7 cellular contexts compared by ENCODE assay signal in genomic region chr5:30494113-30494512, GRCh38.
DNase-seq lines count a peak whose midpoint lies in the region; FAIRE-seq and TF ChIP-seq lines count a peak whose summit lies in the region.
"Not testable (repeated sequence)": the region's sequence is repeated elsewhere in the genome, so short reads cannot be mapped to it uniquely, and the experiment has no call there.

No MANE protein-coding gene starts in this region.

- not testable (repeated sequence) for H3K4ac ChIP-seq in H1 (replicated peaks; ENCODE audit: insufficient read length, low read depth, low read length)

- H2BK120ac ChIP-seq in H1 (replicated peaks; ENCODE audit: low read depth, low read length): not testable (repeated sequence)

- H3K4me3 ChIP-seq in SK-N-SH (ENCODE audit: low read depth in 2 of 2, low read length in 1 of 2); brain microvascular endothelial cell (ENCODE audit: low read depth, low read length); H1 (ENCODE audit: extremely low read depth in 1 of 4, insufficient read depth in 2 of 4, low read depth in 3 of 4, low read length in 4 of 4); retinal pigment epithelial cell (ENCODE audit: low read length): not testable (repeated sequence)

- H2BK12ac ChIP-seq in H1 (ENCODE audit: low read depth, low read length): not testable (repeated sequence)

- not testable (repeated sequence) for H3K23me2 ChIP-seq in H1 (ENCODE audit: low read depth, low read length)

- not testable (repeated sequence) for H3K56ac ChIP-seq in H1 (replicated peaks; ENCODE audit: insufficient read length, low read depth, low read length)

- not testable (repeated sequence) for H3K9ac ChIP-seq in SK-N-SH; H1 (replicated peaks in 1 of 4; ENCODE audit: extremely low read depth in 1 of 4, low read depth in 3 of 4, low read length in 3 of 4)

- not testable (repeated sequence) for H3K27ac ChIP-seq in SK-N-SH (ENCODE audit: low read depth in 2 of 2, low read length in 1 of 2); brain microvascular endothelial cell; H1 (ENCODE audit: low read depth, low read length)

- H2BK15ac ChIP-seq in H1 (ENCODE audit: low read length): not testable (repeated sequence)

- not testable (repeated sequence) for H3K36me3 ChIP-seq in SK-N-SH (replicated peaks in 1 of 2; ENCODE audit: control insufficient read depth in 1 of 2, insufficient read depth in 2 of 2, low read length in 1 of 2); brain microvascular endothelial cell (replicated peaks); H1 (ENCODE audit: control insufficient read depth in 2 of 4, insufficient read depth in 4 of 4, low read length in 3 of 4)

- not testable (repeated sequence) for H4K20me1 ChIP-seq in SK-N-SH (ENCODE audit: insufficient read depth); H1 (replicated peaks in 1 of 2; ENCODE audit: control insufficient read depth in 1 of 2, insufficient read depth in 2 of 2, low read length in 2 of 2)

- not testable (repeated sequence) for H3K36me3 Mint-ChIP-seq in glutamatergic neuron (ENCODE audit: unreplicated experiment)

- in situ Hi-C loops in brain microvascular endothelial cell (cut with HindIII; ENCODE audit: low pct_ligation_motif_present, low sequenced_read_pairs): not testable (repeated sequence)

- H3K4me3 Mint-ChIP-seq in glutamatergic neuron (ENCODE audit: unreplicated experiment): not testable (repeated sequence)

- H2BK5ac ChIP-seq in H1 (ENCODE audit: low read depth, low read length): not testable (repeated sequence)

- H3K23ac ChIP-seq in H1 (ENCODE audit: insufficient read length): not testable (repeated sequence)

- not testable (repeated sequence) for H3K79me1 ChIP-seq in H1 (ENCODE audit: low read depth, low read length)

- not testable (repeated sequence) for FAIRE-seq in H1 (lab: Jason Lieb, UNC)

- TF ChIP-seq POLR2A in H1 (IDR thresholded peaks at IDR 0.05; ENCODE audit: control extremely low read depth in 1 of 2, low read depth in 2 of 2, low read length in 2 of 2): not testable (repeated sequence)

- WGBS in SK-N-SH (ENCODE audit: low lambda C conversion rate): 58% methylated on average over 5 of the region's 7 CpGs
- 79% methylated on average over 5 of the region's 7 CpGs; no CpG with 5 or more reads in 1 of the 2 experiments for WGBS in H1 (ENCODE audit: extremely low coverage in 1 of 2, insufficient coverage in 1 of 2, insufficient read length in 1 of 2, insufficient replicate concordance in 2 of 2, low coverage in 1 of 2, low lambda C conversion rate in 2 of 2, missing lambda C conversion rate in 1 of 2), 2 experiments

- H3K4me1 ChIP-seq in SK-N-SH (ENCODE audit: control insufficient read depth in 1 of 2, insufficient read depth in 2 of 2, low read depth in 1 of 2, low read length in 1 of 2); H1 (replicated peaks in 1 of 4; ENCODE audit: control insufficient read depth in 3 of 4, insufficient read depth in 4 of 4, low read length in 3 of 4): not testable (repeated sequence)

- not testable (repeated sequence) for H3K27ac Mint-ChIP-seq in glutamatergic neuron (ENCODE audit: unreplicated experiment)

- POLR2A ChIA-PET in SK-N-SH (lab: Yijun Ruan, JAX); H1 (lab: Charles Lee; ENCODE audit: partially characterized antibody): not testable (repeated sequence)

- H3K27me3 Mint-ChIP-seq in glutamatergic neuron (ENCODE audit: unreplicated experiment): not testable (repeated sequence)

- H3K14ac ChIP-seq in H1 (ENCODE audit: insufficient read length): not testable (repeated sequence)

- not testable (repeated sequence) for H2AK5ac ChIP-seq in H1 (ENCODE audit: low read depth, low read length)

- not testable (repeated sequence) for H2BK20ac ChIP-seq in H1 (ENCODE audit: low read length)

- H3K9me3 Mint-ChIP-seq in glutamatergic neuron (ENCODE audit: unreplicated experiment): not testable (repeated sequence)

- TF ChIP-seq EP300 in SK-N-SH (IDR thresholded peaks at IDR 0.05; ENCODE audit: borderline replicate concordance in 1 of 2, low read depth in 1 of 2, low read length in 1 of 2); H1 (IDR thresholded peaks at IDR 0.05; ENCODE audit: borderline replicate concordance in 1 of 2, low read depth in 2 of 2, low read length in 2 of 2): not testable (repeated sequence)

- CTCF ChIA-PET in SK-N-SH (lab: Yijun Ruan, JAX); H1 (lab: Charles Lee; ENCODE audit: partially characterized antibody): not testable (repeated sequence)

- DNase-seq in DMS53 (lab: John Stamatoyannopoulos, UW) (peak; percentile 23), NAMALWA (ENCODE audit: low spot score) (peak; percentile 6), brain microvascular endothelial cell (peak; percentile 8), H1 (ENCODE audit: low read depth in 1 of 2, low spot score in 2 of 2) (peak; percentile 5 to 54), glutamatergic neuron (peak; percentile 34)
- not testable (repeated sequence) for DNase-seq in SK-N-SH; retinal pigment epithelial cell (ENCODE audit: low read depth)

- TF ChIP-seq RAD21 in SK-N-SH (IDR thresholded peaks at IDR 0.05; ENCODE audit: low read length): not testable (repeated sequence)
- TF ChIP-seq RAD21 in H1 (IDR thresholded peaks at IDR 0.05 in 1 of 2, conservative IDR thresholded peaks at IDR 0.05 in 1 of 2; ENCODE audit: low read depth in 2 of 2, low read length in 2 of 2): peak in 1 of 2 experiments; percentile 17; a peak in 3 of 4 replicates

- H3K4me2 ChIP-seq in SK-N-SH; H1 (ENCODE audit: insufficient read depth in 1 of 2, low read depth in 2 of 2, low read length in 2 of 2): not testable (repeated sequence)

- H3K9me3 ChIP-seq in SK-N-SH; H1 (ENCODE audit: insufficient read depth in 2 of 2, low read depth in 1 of 2, low read length in 1 of 2): not testable (repeated sequence)

- H3K27me3 ChIP-seq in SK-N-SH (ENCODE audit: insufficient read depth); brain microvascular endothelial cell (replicated peaks); H1 (replicated peaks in 1 of 4; ENCODE audit: control insufficient read depth in 3 of 4, extremely low read depth in 1 of 4, insufficient read depth in 3 of 4, low read length in 3 of 4): not testable (repeated sequence)

- not testable (repeated sequence) for H3F3A ChIP-seq in SK-N-SH (replicated peaks; ENCODE audit: insufficient read depth)

- not testable (repeated sequence) for H4K8ac ChIP-seq in H1 (ENCODE audit: extremely low read depth, insufficient read depth, low read length)

- H4K91ac ChIP-seq in H1 (replicated peaks; ENCODE audit: insufficient read length, low read length): not testable (repeated sequence)

- not testable (repeated sequence) for H3K9me2 ChIP-seq in SK-N-SH

- not testable (repeated sequence) for H3K4me1 Mint-ChIP-seq in glutamatergic neuron (ENCODE audit: low read depth, unreplicated experiment)

- TF ChIP-seq CTCF in SK-N-SH (IDR thresholded peaks at IDR 0.05): peak; percentile 13; the same call in 1 of the 2 replicates
- TF ChIP-seq CTCF in brain microvascular endothelial cell (IDR thresholded peaks at IDR 0.05; ENCODE audit: low read depth, low read length, missing control alignments): peak; percentile 36
- peak in 2 of 3 experiments; percentile 17 to 31; a peak in 3 of 4 replicates for TF ChIP-seq CTCF in H1 (IDR thresholded peaks at IDR 0.05; ENCODE audit: control extremely low read depth in 1 of 3, insufficient read depth in 1 of 3, low read depth in 1 of 3, low read length in 3 of 3)
- not testable (repeated sequence) for TF ChIP-seq CTCF in glutamatergic neuron (IDR thresholded peaks at IDR 0.05; ENCODE audit: partially characterized antibody, unreplicated experiment)
- TF ChIP-seq CTCF in retinal pigment epithelial cell (conservative IDR thresholded peaks at IDR 0.05; ENCODE audit: low read depth, low read length): peak; percentile 10

- not testable (repeated sequence) for H3K18ac ChIP-seq in H1 (ENCODE audit: extremely low read depth, low read length)

- not testable (repeated sequence) for H4K5ac ChIP-seq in H1 (ENCODE audit: insufficient read length, low read depth, low read length)

- H3K79me2 ChIP-seq in SK-N-SH (ENCODE audit: insufficient read depth); H1 (ENCODE audit: control insufficient read depth in 1 of 2, insufficient read depth in 2 of 2, low read length in 2 of 2): not testable (repeated sequence)

- not testable (repeated sequence) for H2AFZ ChIP-seq in SK-N-SH (ENCODE audit: low read depth); H1 (ENCODE audit: low read length)
